ENCODE assay signal across 8 cellular contexts in the genomic region with DNA sequence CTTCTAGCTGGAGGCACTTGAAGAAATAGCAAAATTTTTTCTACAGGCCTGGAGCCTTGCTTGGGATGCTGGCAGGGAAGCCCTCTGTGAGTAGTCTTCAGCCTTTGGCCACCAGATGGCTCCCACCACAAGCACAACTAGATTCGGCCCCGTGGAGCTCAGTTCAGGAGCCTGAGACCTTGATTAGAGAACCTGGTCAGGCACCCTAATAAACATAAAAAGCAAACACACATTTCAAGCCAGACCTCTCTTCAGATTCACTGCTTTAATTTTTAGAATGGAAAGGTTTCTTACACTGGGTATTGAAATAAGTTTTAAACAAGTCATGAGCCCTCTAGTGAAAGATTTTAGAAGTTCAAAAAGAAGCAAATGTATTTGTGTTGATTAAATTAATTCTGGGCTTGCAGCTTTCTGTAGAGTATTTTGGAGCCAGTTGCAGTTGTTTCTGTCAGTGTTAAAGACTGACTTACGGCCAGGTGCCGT. TPM values are rescaled to one million over a fixed set of nuclear protein-coding genes. Genes with fewer than 3 reads are reported as not detected.
A peak's percentile ranks its signal among the peaks of the same experiment; 100 is the strongest.
DNase-seq lines count a peak whose midpoint lies in the region; ATAC-seq, FAIRE-seq and TF ChIP-seq lines count a peak whose summit lies in the region.

No MANE protein-coding gene starts in this region.

- no peaks in the 10 kb centered on the region for H4K20me1 ChIP-seq in Karpas-422 (ENCODE audit: insufficient read depth, low read depth, low read length)

- no peaks in the 10 kb centered on the region for H3K27me3 ChIP-seq in Karpas-422 (ENCODE audit: low read length)
- no peaks in the 10 kb centered on the region for H3K27me3 ChIP-seq in pancreas
- H3K27me3 ChIP-seq in thymus (ENCODE audit: control insufficient read depth, insufficient read depth): no peaks in the 10 kb centered on the region

- ATAC-seq in GM21786 (IDR thresholded peaks at IDR 0.05; ENCODE audit: unreplicated experiment): peak; percentile 93
- ATAC-seq in pancreas: peak; percentile 72 to 98 (median 94)

- DNase-seq in G401 (ENCODE audit: low spot score) (peak; percentile 92), Karpas-422 (peak; percentile 91), SK-N-DZ (ENCODE audit: low spot score) (peak; percentile 68), glutamatergic neuron (peak; percentile 77), pancreas (peak; percentile 62 to 79 (median 68))
- peak; percentile 86 for DNase-seq in activated naive CD4-positive, alpha-beta T cell treated with anti-CD3 and anti-CD28 coated beads for 36 hours

- peaks cover 6% of the 10 kb centered on the region; the same call in 1 of the 2 replicates for H3K4me1 ChIP-seq in Karpas-422 (ENCODE audit: low read length)
- H3K4me1 ChIP-seq in pancreas: peaks cover 0 to 6% (median 6%) of the 10 kb centered on the region in 3 donors
- peaks cover 3% of the 10 kb centered on the region for H3K4me1 ChIP-seq in thymus (ENCODE audit: control insufficient read depth, insufficient read depth, low read length)

- 0 out of 2 replicates have a peak overlapping the region, but pooled peaks have one; percentile 13 for H3K9ac ChIP-seq in Karpas-422 (ENCODE audit: low read length)

- H3K4me3 Mint-ChIP-seq in activated naive CD4-positive, alpha-beta T cell treated with anti-CD3 and anti-CD28 coated beads for 36 hours: peak overlapping the region; percentile 44
- no peak overlapping the region for H3K4me3 Mint-ChIP-seq in glutamatergic neuron (ENCODE audit: unreplicated experiment)

- in situ Hi-C loops in G401 (cut with HindIII; ENCODE audit: low sequenced_read_pairs): no loop called here

- CTCF ChIA-PET in activated naive CD4-positive, alpha-beta T cell treated with anti-CD3 and anti-CD28 coated beads for 36 hours (lab: Charles Lee): interaction anchor here (0.6 to 19.1 kb wide), 46 partner anchors 8 to 818 kb away, joined by 3 to 497 read pairs (median 5); a partner anchor contains a TSS

- H3K9me2 ChIP-seq in Karpas-422 (replicated peaks; ENCODE audit: insufficient read depth, low read length): no peaks in the 10 kb centered on the region

- H3K36me3 ChIP-seq in Karpas-422 (ENCODE audit: insufficient read depth, low read length) (no peaks in the 10 kb centered on the region), pancreas (peaks cover 0 to 24% (median 5%) of the 10 kb centered on the region in 3 donors), thymus (ENCODE audit: control insufficient read depth, insufficient read depth) (no peaks in the 10 kb centered on the region)

- intact Hi-C loops in activated naive CD4-positive, alpha-beta T cell treated with anti-CD3 and anti-CD28 coated beads for 36 hours (cut with micrococcal nuclease): loop anchor here (1.0 to 5.0 kb wide), 11 partner anchors 27 to 821 kb away; a partner anchor contains a TSS
- intact Hi-C loops in pancreas (cut with DNase I): loop anchor here in 1 of 3 donors (5.0 kb wide), 1 partner anchor 66 kb away; no protein-coding TSS in a partner anchor

- H3K9me3 ChIP-seq in Karpas-422 (ENCODE audit: low read length) (no peaks in the 10 kb centered on the region), pancreas (no peaks in the 10 kb centered on the region), thymus (ENCODE audit: control insufficient read depth) (no peaks in the 10 kb centered on the region)

- H3K4me2 ChIP-seq in Karpas-422 (ENCODE audit: low read depth, low read length, poor library complexity, severe bottlenecking): peak overlapping the region; percentile 54

- WGBS in pancreas, 2 donors: 20 to 22% methylated on average over 4 of the region's 4 CpGs
- 31% methylated on average over 4 of the region's 4 CpGs for WGBS in thymus

- H3K27ac Mint-ChIP-seq in activated naive CD4-positive, alpha-beta T cell treated with anti-CD3 and anti-CD28 coated beads for 36 hours: peak overlapping the region; percentile 48
- H3K27ac Mint-ChIP-seq in glutamatergic neuron (ENCODE audit: unreplicated experiment): no peak overlapping the region

- peak overlapping the region; percentile 81 for H2AFZ ChIP-seq in Karpas-422 (ENCODE audit: low read length)

- H3K4me3 ChIP-seq in Karpas-422 (ENCODE audit: low read length): peak overlapping the region; percentile 27; the same call in 1 of the 2 replicates
- no peak overlapping the region for H3K4me3 ChIP-seq in pancreas
- H3K4me3 ChIP-seq in thymus (ENCODE audit: low read length): peak overlapping the region; percentile 39

- H3K27me3 Mint-ChIP-seq in activated naive CD4-positive, alpha-beta T cell treated with anti-CD3 and anti-CD28 coated beads for 36 hours (ENCODE audit: low read depth): no peaks in the 10 kb centered on the region
- no peaks in the 10 kb centered on the region for H3K27me3 Mint-ChIP-seq in glutamatergic neuron (ENCODE audit: unreplicated experiment)

- FAIRE-seq in pancreas (lab: Jason Lieb, UNC): no peak

- H3K4me1 Mint-ChIP-seq in activated naive CD4-positive, alpha-beta T cell treated with anti-CD3 and anti-CD28 coated beads for 36 hours (ENCODE audit: low read depth): peaks cover 3% of the 10 kb centered on the region
- no peaks in the 10 kb centered on the region for H3K4me1 Mint-ChIP-seq in glutamatergic neuron (ENCODE audit: low read depth, unreplicated experiment)

- H3K9me3 Mint-ChIP-seq in activated naive CD4-positive, alpha-beta T cell treated with anti-CD3 and anti-CD28 coated beads for 36 hours: no peaks in the 10 kb centered on the region
- H3K9me3 Mint-ChIP-seq in glutamatergic neuron (ENCODE audit: unreplicated experiment): no peaks in the 10 kb centered on the region

- TF ChIP-seq CTCF in glutamatergic neuron (IDR thresholded peaks at IDR 0.05; ENCODE audit: partially characterized antibody, unreplicated experiment) (peak; percentile 49), pancreas (IDR thresholded peaks at IDR 0.05) (peak; percentile 30 to 73 (median 62))

- H3K79me2 ChIP-seq in Karpas-422 (ENCODE audit: low read length): no peaks in the 10 kb centered on the region

- H3K27ac ChIP-seq in Karpas-422 (ENCODE audit: low read length): no peak overlapping the region
- H3K27ac ChIP-seq in pancreas: peak overlapping the region in 2 of 4 donors; percentile 7 to 46
- H3K27ac ChIP-seq in thymus (ENCODE audit: low read depth): peak overlapping the region; percentile 53

- no peaks in the 10 kb centered on the region for H3K36me3 Mint-ChIP-seq in activated naive CD4-positive, alpha-beta T cell treated with anti-CD3 and anti-CD28 coated beads for 36 hours (ENCODE audit: low read depth)
- no peaks in the 10 kb centered on the region for H3K36me3 Mint-ChIP-seq in glutamatergic neuron (ENCODE audit: unreplicated experiment)

RNA-seq across cellular contexts. Expression of a gene that starts 41.4 kb away (rescaled TPM):
- not detected in 2 replicates for total RNA-seq in G401 (2014; rRNA removed; shearing (Covaris generic))
- total RNA-seq in Karpas-422 (2014; rRNA removed; shearing (Covaris generic); ENCODE audit: low replicate concordance): 16.3 and 18.0 TPM in 2 replicates
- polyA plus RNA-seq in SK-N-DZ (2014; cell fraction: cytosol; rRNA removed): 19.8 and 34.2 TPM in 2 replicates
- polyA plus RNA-seq in SK-N-DZ (2014; cell fraction: nucleus; rRNA removed): 9.8 and 20.5 TPM in 2 replicates
- total RNA-seq in activated naive CD4-positive, alpha-beta T cell treated with anti-CD3 and anti-CD28 coated beads for 36 hours: 10 to 100 TPM; 50.4 to 51.1 TPM
- total RNA-seq in glutamatergic neuron (ENCODE audit: unreplicated experiment) (79.6 TPM), pancreas (10 to 100 TPM in 1 of 6 donors, 1 to 10 TPM in 5; 1.7 to 11.2 (median 4.4) TPM)
- polyA plus RNA-seq in pancreas (10 to 100 TPM; 15.7 to 20.9 TPM), thymus (119 TPM)

RNA-seq across cellular contexts. Expression of a gene that starts 50.0 kb away (rescaled TPM):
- 0.54 and 2.6 TPM in 2 replicates for total RNA-seq in G401 (2014; rRNA removed; shearing (Covaris generic))
- 0.97 and 1.5 TPM in 2 replicates for total RNA-seq in Karpas-422 (2014; rRNA removed; shearing (Covaris generic); ENCODE audit: low replicate concordance)
- polyA plus RNA-seq in SK-N-DZ (2014; cell fraction: cytosol; rRNA removed): 89.6 and 96.2 TPM in 2 replicates
- polyA plus RNA-seq in SK-N-DZ (2014; cell fraction: nucleus; rRNA removed): 41.6 and 42.1 TPM in 2 replicates
- total RNA-seq in activated naive CD4-positive, alpha-beta T cell treated with anti-CD3 and anti-CD28 coated beads for 36 hours: 1 to 10 TPM; 1.5 to 2.4 TPM
- total RNA-seq in glutamatergic neuron (ENCODE audit: unreplicated experiment) (39.0 TPM), pancreas (100 to 1,000 TPM in 3 of 6 donors, 10 to 100 TPM in 3; 59.6 to 190 (median 93.7) TPM)
- polyA plus RNA-seq in pancreas (10 to 100 TPM; 32.5 to 54.8 TPM), thymus (18.1 TPM)

Comparison
In these comparisons a context has a peak if more than half of its experiments do, and no peak if none do; other contexts are left out.
1. H3K4me3 ChIP-seq: peak in Karpas-422 (single experiment) and thymus (single experiment); none in pancreas (0 of 4).
2. RNA of a gene that starts 50.0 kb away (total RNA-seq): 59.6 to 190 TPM in pancreas and 39.0 TPM in glutamatergic neuron (single experiment); 1.5 to 2.4 TPM in activated naive CD4-positive, alpha-beta T cell treated with anti-CD3 and anti-CD28 coated beads for 36 hours, 0.97 to 1.5 TPM in Karpas-422 and 0.54 to 2.6 TPM in G401; every median in the first group is over 10 times any median in the second.
3. Peak in every context shown above with its lines, with median percentiles within 50 percentile points of each other: DNase-seq.